Comparison of ENCODE assay signal across 23 cellular contexts in the genomic region with DNA sequence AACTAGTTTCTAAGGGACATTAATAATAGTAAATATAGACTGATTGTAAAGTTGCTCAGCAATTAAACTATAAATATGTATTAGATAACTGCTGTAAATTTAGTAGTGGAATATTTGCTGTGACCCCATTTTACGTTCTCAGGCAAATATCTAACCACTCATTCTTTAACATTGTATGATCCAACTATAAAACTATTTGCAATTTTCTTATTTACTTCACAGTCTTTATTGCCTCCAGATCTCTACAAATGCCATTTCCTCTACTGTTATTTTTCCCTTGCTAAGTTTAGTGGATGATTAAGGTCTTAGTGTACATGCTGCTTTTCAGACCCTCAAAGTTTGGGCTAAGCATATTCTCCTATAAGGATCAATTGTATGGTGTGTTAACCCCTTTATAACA.
A peak's percentile ranks its signal among the peaks of the same experiment; 100 is the strongest.
DNase-seq lines count a peak whose midpoint lies in the region; ATAC-seq and TF ChIP-seq lines count a peak whose summit lies in the region.
"Had no signal": no experiment of that assay in that cellular context is flagged by ENCODE, and none has a peak within 500 bp of the region (broad histone marks: within the 10 kb centered on the region; RNA-seq: fewer than 3 reads in every experiment).

No MANE protein-coding gene starts in this region.

- H3K27ac Mint-ChIP-seq in activated T-helper 17 cell treated with anti-CD3 and anti-CD28 coated beads, Interleukin-2, amount 50 U/mL, for 72 hours: no peak overlapping the region
- H3K27ac Mint-ChIP-seq: activated CD4-positive, alpha-beta memory T cell treated with anti-CD3 and anti-CD28 coated beads, Interleukin-2, amount 10 ng/mL, durations not matched to agents 7 days and 5 days; activated naive CD8-positive, alpha-beta T cell treated with anti-CD3 and anti-CD28 coated beads, Interleukin-2, amount 10 ng/mL, durations not matched to agents 7 days and 5 days; brain; natural killer cell treated with Interleukin-12 subunit alpha and Interleukin-12 subunit beta and Interleukin-15 and Interleukin-18, amount 100 ng/mL, for 72 hours; stimulated activated naive CD8-positive, alpha-beta T cell treated with anti-CD3 and anti-CD28 coated beads, Interleukin-15, Interleukin-2, amounts not matched to agents 100 ng/mL and 50 ng/mL, for 24 hours had no signal

- no peak overlapping the region for H3K27ac ChIP-seq in stomach
- H3K27ac ChIP-seq: pancreas, tibial artery had no signal

- no peak for TF ChIP-seq POLR2A in stomach (IDR thresholded peaks at IDR 0.05)

- intact Hi-C loops in stomach (cut with DNase I; ENCODE audit: low total_unique reads): no loop called here

- H3K9me3 Mint-ChIP-seq in activated T-helper 17 cell treated with anti-CD3 and anti-CD28 coated beads, Interleukin-2, amount 50 U/mL, for 72 hours: peaks cover 8% of the 10 kb centered on the region
- H3K9me3 Mint-ChIP-seq: activated CD4-positive, alpha-beta memory T cell treated with anti-CD3 and anti-CD28 coated beads, Interleukin-2, amount 10 ng/mL, durations not matched to agents 7 days and 5 days; activated naive CD8-positive, alpha-beta T cell treated with anti-CD3 and anti-CD28 coated beads, Interleukin-2, amount 10 ng/mL, durations not matched to agents 7 days and 5 days had no signal

- H3K9me3 ChIP-seq in stomach: no peaks in the 10 kb centered on the region
- H3K9me3 ChIP-seq: pancreas, tibial artery had no signal

- no peak for ATAC-seq in activated T-helper 17 cell treated with anti-CD3 and anti-CD28 coated beads, Interleukin-2, amount 50 U/mL, for 72 hours (replicated peaks)
- no peak for ATAC-seq in GM19328 (IDR thresholded peaks at IDR 0.05; ENCODE audit: unreplicated experiment)
- ATAC-seq: natural killer cell treated with Interleukin-12 subunit alpha and Interleukin-12 subunit beta and Interleukin-15 and Interleukin-18, amount 100 ng/mL, for 72 hours; pancreas; right cardiac atrium; Right ventricle myocardium inferior had no signal

- H3K27me3 ChIP-seq in stomach: no peaks in the 10 kb centered on the region
- H3K27me3 ChIP-seq: pancreas, tibial artery had no signal

- no peaks in the 10 kb centered on the region for H3K4me1 Mint-ChIP-seq in activated T-helper 17 cell treated with anti-CD3 and anti-CD28 coated beads, Interleukin-2, amount 50 U/mL, for 72 hours
- H3K4me1 Mint-ChIP-seq: activated CD4-positive, alpha-beta memory T cell treated with anti-CD3 and anti-CD28 coated beads, Interleukin-2, amount 10 ng/mL, durations not matched to agents 7 days and 5 days; activated naive CD8-positive, alpha-beta T cell treated with anti-CD3 and anti-CD28 coated beads, Interleukin-2, amount 10 ng/mL, durations not matched to agents 7 days and 5 days had no signal

- no peaks in the 10 kb centered on the region for H3K36me3 ChIP-seq in stomach
- H3K36me3 ChIP-seq: pancreas, tibial artery had no signal

- H3K4me3 ChIP-seq in AG04449 (ENCODE audit: low read depth, low read length): no peak overlapping the region
- no peak overlapping the region for H3K4me3 ChIP-seq in stomach
- H3K4me3 ChIP-seq: pancreas, tibial artery had no signal

- CTCF ChIA-PET in AG04449 (lab: Yijun Ruan, JAX): no interaction called here

- WGBS in stomach, 5 donors: 40 to 56% (median 50%) methylated on average over 1 of the region's 1 CpG

- H3K4me3 Mint-ChIP-seq in activated T-helper 17 cell treated with anti-CD3 and anti-CD28 coated beads, Interleukin-2, amount 50 U/mL, for 72 hours: no peak overlapping the region
- H3K4me3 Mint-ChIP-seq: activated CD4-positive, alpha-beta memory T cell treated with anti-CD3 and anti-CD28 coated beads, Interleukin-2, amount 10 ng/mL, durations not matched to agents 7 days and 5 days; activated naive CD8-positive, alpha-beta T cell treated with anti-CD3 and anti-CD28 coated beads, Interleukin-2, amount 10 ng/mL, durations not matched to agents 7 days and 5 days; brain; natural killer cell treated with Interleukin-12 subunit alpha and Interleukin-12 subunit beta and Interleukin-15 and Interleukin-18, amount 100 ng/mL, for 72 hours; stimulated activated naive CD8-positive, alpha-beta T cell treated with anti-CD3 and anti-CD28 coated beads, Interleukin-15, Interleukin-2, amounts not matched to agents 100 ng/mL and 50 ng/mL, for 24 hours had no signal

- peaks cover 3% of the 10 kb centered on the region for H3K27me3 Mint-ChIP-seq in activated T-helper 17 cell treated with anti-CD3 and anti-CD28 coated beads, Interleukin-2, amount 50 U/mL, for 72 hours
- H3K27me3 Mint-ChIP-seq: activated CD4-positive, alpha-beta memory T cell treated with anti-CD3 and anti-CD28 coated beads, Interleukin-2, amount 10 ng/mL, durations not matched to agents 7 days and 5 days; activated naive CD8-positive, alpha-beta T cell treated with anti-CD3 and anti-CD28 coated beads, Interleukin-2, amount 10 ng/mL, durations not matched to agents 7 days and 5 days; natural killer cell treated with Interleukin-12 subunit alpha and Interleukin-12 subunit beta and Interleukin-15 and Interleukin-18, amount 100 ng/mL, for 72 hours; stimulated activated naive CD8-positive, alpha-beta T cell treated with anti-CD3 and anti-CD28 coated beads, Interleukin-15, Interleukin-2, amounts not matched to agents 100 ng/mL and 50 ng/mL, for 24 hours had no signal

- POLR2A ChIA-PET in AG04449 (lab: Yijun Ruan, JAX): no interaction called here

- H3K4me1 ChIP-seq in stomach: no peaks in the 10 kb centered on the region
- H3K4me1 ChIP-seq: pancreas had no signal

- DNase-seq in AG04449 (ENCODE audit: low read depth, low spot score) (peak; percentile 14), GM04504 (ENCODE audit: low read depth) (peak; percentile 16), astrocyte of the hippocampus (ENCODE audit: low read depth, low spot score) (peak; percentile 33), iris pigment epithelial cell (ENCODE audit: low read depth) (peak; percentile 23), stomach (no peak), ureter (ENCODE audit: low spot score) (no peak)
- DNase-seq: activated CD4-positive, alpha-beta memory T cell treated with anti-CD3 and anti-CD28 coated beads, Interleukin-2, amount 10 ng/mL, durations not matched to agents 7 days and 5 days; activated CD4-positive, CD25-positive, alpha-beta regulatory T cell; activated naive CD8-positive, alpha-beta T cell treated with anti-CD3 and anti-CD28 coated beads, Interleukin-2, amount 10 ng/mL, durations not matched to agents 7 days and 5 days; effector CD8-positive, alpha-beta T cell; KBM-7; NCI-H1436; NCI-H2107; pancreas; right cardiac atrium; SW 1271; tibial artery had no signal

- TF ChIP-seq CTCF in AG04449 (IDR thresholded peaks at IDR 0.05; ENCODE audit: insufficient read depth, low read length, missing control alignments): no peak
- no peak for TF ChIP-seq CTCF in stomach (IDR thresholded peaks at IDR 0.05)

- no peak for TF ChIP-seq EP300 in stomach (IDR thresholded peaks at IDR 0.05)

- H3K36me3 Mint-ChIP-seq in activated T-helper 17 cell treated with anti-CD3 and anti-CD28 coated beads, Interleukin-2, amount 50 U/mL, for 72 hours (ENCODE audit: low read depth): no peaks in the 10 kb centered on the region
- H3K36me3 Mint-ChIP-seq: activated naive CD8-positive, alpha-beta T cell treated with anti-CD3 and anti-CD28 coated beads, Interleukin-2, amount 10 ng/mL, durations not matched to agents 7 days and 5 days; brain; natural killer cell treated with Interleukin-12 subunit alpha and Interleukin-12 subunit beta and Interleukin-15 and Interleukin-18, amount 100 ng/mL, for 72 hours had no signal

Comparison
In these comparisons a context has a peak if more than half of its experiments do, and no peak if none do; other contexts are left out.
1. DNase-seq: peak in AG04449 (single experiment), GM04504 (single experiment), astrocyte of the hippocampus (single experiment) and iris pigment epithelial cell (single experiment); none in stomach (single experiment) and ureter (single experiment).